26 cellular contexts compared by ENCODE assay signal in genomic region chr14:105600939-105601359, GRCh38.
"Had no signal": no experiment of that assay in that cellular context is flagged by ENCODE, and none has a peak within 500 bp of the region (broad histone marks: within the 10 kb centered on the region; RNA-seq: fewer than 3 reads in every experiment).

No MANE protein-coding gene starts in this region.

- H3K27ac Mint-ChIP-seq: activated naive CD8-positive, alpha-beta T cell; activated T-helper 17 cell treated with anti-CD3 and anti-CD28 coated beads, Interleukin-2, amount 50 U/mL, for 72 hours; effector memory CD8-positive, alpha-beta T cell; nephron progenitor cell had no signal

- DNase-seq: activated CD4-positive, alpha-beta T cell treated with anti-CD3 and anti-CD28 coated beads, Interleukin-2, amount 50 U/mL, for 48 hours; activated naive CD4-positive, alpha-beta T cell; activated T-cell treated with anti-CD3 and anti-CD28 coated beads, Interleukin-2, amount 50 U/mL, for 1 hour; adrenal gland; central memory CD4-positive, alpha-beta T cell; effector memory CD8-positive, alpha-beta T cell; glutamatergic neuron; hippocampal formation; left cardiac atrium; mesendoderm; nephron progenitor cell; nucleus accumbens; right lobe of liver; stimulated activated CD4-positive, alpha-beta T cell treated with anti-CD3 and anti-CD28 coated beads, Interleukin-2, amount 100 ng/mL, for 48 hours; stimulated activated CD8-positive, alpha-beta memory T cell treated with anti-CD3 and anti-CD28 coated beads, Interleukin-4, amount 100 ng/mL, for 48 hours; stimulated activated naive B cell treated with anti-CD40 and anti-IgM and Interleukin-4, amounts not matched to agents 10 μg/mL and 1 μg/mL and 100 μg/mL, for 72 hours; T-helper 9 cell; testis; trophoblast cell; uterus had no signal

- ATAC-seq: activated T-helper 17 cell treated with anti-CD3 and anti-CD28 coated beads, Interleukin-2, amount 50 U/mL, for 72 hours; effector memory CD8-positive, alpha-beta T cell; left cardiac atrium; mucosa of descending colon; right lobe of liver; stimulated activated naive B cell treated with anti-CD40 and anti-IgM and Interleukin-4, amounts not matched to agents 10 μg/mL and 1 μg/mL and 100 μg/mL, for 72 hours had no signal

- H3K36me3 ChIP-seq: adrenal gland, esophagus muscularis mucosa, right lobe of liver, uterus had no signal

- H3K27me3 Mint-ChIP-seq: activated naive CD8-positive, alpha-beta T cell; activated T-helper 17 cell treated with anti-CD3 and anti-CD28 coated beads, Interleukin-2, amount 50 U/mL, for 72 hours; stimulated activated naive B cell treated with anti-CD40 and anti-IgM and Interleukin-4, amounts not matched to agents 10 μg/mL and 1 μg/mL and 100 μg/mL, for 72 hours had no signal

- H3K9me3 ChIP-seq: adrenal gland, esophagus muscularis mucosa, mucosa of descending colon, right lobe of liver, testis, uterus had no signal

- H3K4me3 Mint-ChIP-seq: activated naive CD8-positive, alpha-beta T cell; activated T-helper 17 cell treated with anti-CD3 and anti-CD28 coated beads, Interleukin-2, amount 50 U/mL, for 72 hours; effector memory CD8-positive, alpha-beta T cell; nephron progenitor cell had no signal

- H3K9me3 Mint-ChIP-seq: activated T-helper 17 cell treated with anti-CD3 and anti-CD28 coated beads, Interleukin-2, amount 50 U/mL, for 72 hours; effector memory CD8-positive, alpha-beta T cell; stimulated activated naive B cell treated with anti-CD40 and anti-IgM and Interleukin-4, amounts not matched to agents 10 μg/mL and 1 μg/mL and 100 μg/mL, for 72 hours had no signal

- H3K4me1 ChIP-seq: adrenal gland, esophagus muscularis mucosa, testis, uterus had no signal

- H3K4me2 ChIP-seq: smooth muscle cell had no signal

- H3K36me3 Mint-ChIP-seq: activated naive CD8-positive, alpha-beta T cell had no signal

- H3K27ac ChIP-seq: adrenal gland, dorsolateral prefrontal cortex, esophagus muscularis mucosa, right lobe of liver, testis, uterus had no signal

- H3K27me3 ChIP-seq: adrenal gland, right lobe of liver, testis, uterus had no signal

- H3K4me1 Mint-ChIP-seq: activated T-helper 17 cell treated with anti-CD3 and anti-CD28 coated beads, Interleukin-2, amount 50 U/mL, for 72 hours; nephron progenitor cell had no signal

- H3K4me3 ChIP-seq: adrenal gland, dorsolateral prefrontal cortex, esophagus muscularis mucosa, mucosa of descending colon, right lobe of liver, smooth muscle cell, testis, uterus had no signal
